ENCODE assay signal across 1 cellular context in the genomic region with DNA sequence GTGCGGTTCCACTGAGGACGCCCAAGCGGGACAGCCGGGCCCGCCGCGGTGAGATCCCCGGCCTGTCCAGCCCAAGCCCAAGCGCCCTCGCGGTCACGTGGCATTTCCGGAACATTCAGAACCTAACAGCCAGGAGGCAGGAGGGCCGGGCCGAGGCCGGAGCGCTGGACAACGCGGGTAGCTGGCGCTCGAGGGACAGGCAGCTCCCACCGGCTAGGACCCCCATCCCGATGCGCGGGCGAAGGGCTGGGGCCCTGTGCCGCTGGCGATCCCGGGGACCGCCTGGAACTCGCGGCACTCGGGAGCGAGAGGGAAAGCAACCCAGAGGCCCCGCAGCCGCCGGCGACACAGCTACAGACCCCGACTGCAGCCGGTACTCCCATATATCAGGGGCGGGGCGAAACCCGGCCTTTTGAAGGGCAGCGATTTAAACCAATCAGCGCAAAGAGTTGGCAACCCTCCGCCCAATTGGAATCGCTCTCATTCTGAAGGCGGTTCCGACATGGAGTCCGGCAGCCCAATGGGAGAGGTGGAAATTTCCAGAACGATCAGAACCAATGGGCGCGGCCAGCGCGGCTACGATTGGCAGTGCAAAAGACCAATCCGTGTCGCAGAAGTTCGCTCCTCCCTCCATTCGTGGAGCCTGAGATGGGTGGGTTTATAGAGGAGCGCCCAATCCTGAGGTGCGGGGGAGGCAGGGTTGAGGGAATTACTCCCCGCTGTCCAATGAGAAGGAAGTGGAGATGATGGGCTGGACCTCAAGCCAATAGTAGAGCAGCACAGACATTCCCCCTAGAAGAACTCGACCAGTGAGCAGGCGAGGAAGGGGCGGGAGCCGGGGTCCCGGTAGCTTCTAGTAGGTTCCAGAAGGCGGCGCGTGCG.
TF ChIP-seq lines count a peak whose summit lies in the region.

A gene (plus strand): TSS at position 849 of the 882 bp plus-strand sequence. CDS start 91 bp downstream, outside the sequence.

TF ChIP-seq in K562, 482 proteins besides CTCF, POLR2A, EP300 and RAD21 (continued from another document and continues in another):
- TF ChIP-seq, protein P1, sequence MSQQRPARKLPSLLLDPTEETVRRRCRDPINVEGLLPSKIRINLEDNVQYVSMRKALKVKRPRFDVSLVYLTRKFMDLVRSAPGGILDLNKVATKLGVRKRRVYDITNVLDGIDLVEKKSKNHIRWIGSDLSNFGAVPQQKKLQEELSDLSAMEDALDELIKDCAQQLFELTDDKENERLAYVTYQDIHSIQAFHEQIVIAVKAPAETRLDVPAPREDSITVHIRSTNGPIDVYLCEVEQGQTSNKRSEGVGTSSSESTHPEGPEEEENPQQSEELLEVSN (IDR thresholded peaks at IDR 0.05; ENCODE audit: borderline replicate concordance in 1 of 2, extremely low read depth in 1 of 2, insufficient read depth in 1 of 2, insufficient read length in 1 of 2, low read depth in 1 of 2, low read length in 1 of 2, poor library complexity in 1 of 2, severe bottlenecking in 1 of 2): peak; percentile 85 to 91
- TF ChIP-seq PHF21A (IDR thresholded peaks at IDR 0.05; ENCODE audit: borderline replicate concordance, low read depth) (peak; percentile 17; the same call in 1 of the 2 replicates), ZNF764 (CRISPR knock-in tag; IDR thresholded peaks at IDR 0.05; ENCODE audit: low read depth) (no peak), HCFC1 (IDR thresholded peaks at IDR 0.05; ENCODE audit: low read depth, low read length) (0 out of 2 replicates have a peak, but pooled peaks have one; percentile 42), ZNF445 (CRISPR knock-in tag; IDR thresholded peaks at IDR 0.05; ENCODE audit: low read depth) (peak; percentile 43; the same call in 1 of the 2 replicates), TRIM24 (IDR thresholded peaks at IDR 0.05) (no peak), STAT5B (CRISPR knock-in tag; IDR thresholded peaks at IDR 0.05) (no peak), GABPA (tag; conservative IDR thresholded peaks at IDR 0.05; ENCODE audit: low read depth) (peak; percentile 74), C11orf30 (IDR thresholded peaks at IDR 0.05; ENCODE audit: low read depth) (peak; percentile 53; the same call in 1 of the 2 replicates), U2AF1 (optimal IDR thresholded peaks at IDR 0.05; ENCODE audit: low read depth, low read length) (peak; percentile 49), ZNF23 (CRISPR knock-in tag; IDR thresholded peaks at IDR 0.05) (0 out of 2 replicates have a peak, but pooled peaks have one; percentile 17), CBX8 (IDR thresholded peaks at IDR 0.05; ENCODE audit: borderline replicate concordance, extremely low read depth, low read depth, low read length, poor library complexity, severe bottlenecking) (no peak), ZNF830 (CRISPR knock-in tag; IDR thresholded peaks at IDR 0.05) (0 out of 2 replicates have a peak, but pooled peaks have one; percentile 48), RBBP5 (IDR thresholded peaks at IDR 0.05; ENCODE audit: borderline replicate concordance, insufficient read depth, low read length, poor library complexity, severe bottlenecking) (peak; percentile 75), BACH1 (tag; IDR thresholded peaks at IDR 0.05) (no peak), CREM (IDR thresholded peaks at IDR 0.05; ENCODE audit: low read depth) (peak; percentile 43), ZNF583 (CRISPR knock-in tag; IDR thresholded peaks at IDR 0.05) (peak; percentile 85), EGR1 (conservative IDR thresholded peaks at IDR 0.05) (peak; percentile 97), DNMT1 (IDR thresholded peaks at IDR 0.05) (no peak)
- TF ChIP-seq, protein P2, sequence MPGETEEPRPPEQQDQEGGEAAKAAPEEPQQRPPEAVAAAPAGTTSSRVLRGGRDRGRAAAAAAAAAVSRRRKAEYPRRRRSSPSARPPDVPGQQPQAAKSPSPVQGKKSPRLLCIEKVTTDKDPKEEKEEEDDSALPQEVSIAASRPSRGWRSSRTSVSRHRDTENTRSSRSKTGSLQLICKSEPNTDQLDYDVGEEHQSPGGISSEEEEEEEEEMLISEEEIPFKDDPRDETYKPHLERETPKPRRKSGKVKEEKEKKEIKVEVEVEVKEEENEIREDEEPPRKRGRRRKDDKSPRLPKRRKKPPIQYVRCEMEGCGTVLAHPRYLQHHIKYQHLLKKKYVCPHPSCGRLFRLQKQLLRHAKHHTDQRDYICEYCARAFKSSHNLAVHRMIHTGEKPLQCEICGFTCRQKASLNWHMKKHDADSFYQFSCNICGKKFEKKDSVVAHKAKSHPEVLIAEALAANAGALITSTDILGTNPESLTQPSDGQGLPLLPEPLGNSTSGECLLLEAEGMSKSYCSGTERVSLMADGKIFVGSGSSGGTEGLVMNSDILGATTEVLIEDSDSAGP (CRISPR knock-in tag; IDR thresholded peaks at IDR 0.05): peak; percentile 70
- TF ChIP-seq, protein P3, sequence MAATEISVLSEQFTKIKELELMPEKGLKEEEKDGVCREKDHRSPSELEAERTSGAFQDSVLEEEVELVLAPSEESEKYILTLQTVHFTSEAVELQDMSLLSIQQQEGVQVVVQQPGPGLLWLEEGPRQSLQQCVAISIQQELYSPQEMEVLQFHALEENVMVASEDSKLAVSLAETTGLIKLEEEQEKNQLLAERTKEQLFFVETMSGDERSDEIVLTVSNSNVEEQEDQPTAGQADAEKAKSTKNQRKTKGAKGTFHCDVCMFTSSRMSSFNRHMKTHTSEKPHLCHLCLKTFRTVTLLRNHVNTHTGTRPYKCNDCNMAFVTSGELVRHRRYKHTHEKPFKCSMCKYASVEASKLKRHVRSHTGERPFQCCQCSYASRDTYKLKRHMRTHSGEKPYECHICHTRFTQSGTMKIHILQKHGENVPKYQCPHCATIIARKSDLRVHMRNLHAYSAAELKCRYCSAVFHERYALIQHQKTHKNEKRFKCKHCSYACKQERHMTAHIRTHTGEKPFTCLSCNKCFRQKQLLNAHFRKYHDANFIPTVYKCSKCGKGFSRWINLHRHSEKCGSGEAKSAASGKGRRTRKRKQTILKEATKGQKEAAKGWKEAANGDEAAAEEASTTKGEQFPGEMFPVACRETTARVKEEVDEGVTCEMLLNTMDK (IDR thresholded peaks at IDR 0.05; ENCODE audit: borderline replicate concordance, insufficient read depth, low read depth, low read length, poor library complexity, severe bottlenecking): peak; percentile 86
- TF ChIP-seq, protein P4, sequence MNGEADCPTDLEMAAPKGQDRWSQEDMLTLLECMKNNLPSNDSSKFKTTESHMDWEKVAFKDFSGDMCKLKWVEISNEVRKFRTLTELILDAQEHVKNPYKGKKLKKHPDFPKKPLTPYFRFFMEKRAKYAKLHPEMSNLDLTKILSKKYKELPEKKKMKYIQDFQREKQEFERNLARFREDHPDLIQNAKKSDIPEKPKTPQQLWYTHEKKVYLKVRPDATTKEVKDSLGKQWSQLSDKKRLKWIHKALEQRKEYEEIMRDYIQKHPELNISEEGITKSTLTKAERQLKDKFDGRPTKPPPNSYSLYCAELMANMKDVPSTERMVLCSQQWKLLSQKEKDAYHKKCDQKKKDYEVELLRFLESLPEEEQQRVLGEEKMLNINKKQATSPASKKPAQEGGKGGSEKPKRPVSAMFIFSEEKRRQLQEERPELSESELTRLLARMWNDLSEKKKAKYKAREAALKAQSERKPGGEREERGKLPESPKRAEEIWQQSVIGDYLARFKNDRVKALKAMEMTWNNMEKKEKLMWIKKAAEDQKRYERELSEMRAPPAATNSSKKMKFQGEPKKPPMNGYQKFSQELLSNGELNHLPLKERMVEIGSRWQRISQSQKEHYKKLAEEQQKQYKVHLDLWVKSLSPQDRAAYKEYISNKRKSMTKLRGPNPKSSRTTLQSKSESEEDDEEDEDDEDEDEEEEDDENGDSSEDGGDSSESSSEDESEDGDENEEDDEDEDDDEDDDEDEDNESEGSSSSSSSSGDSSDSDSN (IDR thresholded peaks at IDR 0.05; ENCODE audit: borderline replicate concordance in 1 of 2, low read depth in 2 of 2, low read length in 2 of 2): peak; percentile 59 to 76; a peak in 1 of 4 replicates
- TF ChIP-seq, protein P5, sequence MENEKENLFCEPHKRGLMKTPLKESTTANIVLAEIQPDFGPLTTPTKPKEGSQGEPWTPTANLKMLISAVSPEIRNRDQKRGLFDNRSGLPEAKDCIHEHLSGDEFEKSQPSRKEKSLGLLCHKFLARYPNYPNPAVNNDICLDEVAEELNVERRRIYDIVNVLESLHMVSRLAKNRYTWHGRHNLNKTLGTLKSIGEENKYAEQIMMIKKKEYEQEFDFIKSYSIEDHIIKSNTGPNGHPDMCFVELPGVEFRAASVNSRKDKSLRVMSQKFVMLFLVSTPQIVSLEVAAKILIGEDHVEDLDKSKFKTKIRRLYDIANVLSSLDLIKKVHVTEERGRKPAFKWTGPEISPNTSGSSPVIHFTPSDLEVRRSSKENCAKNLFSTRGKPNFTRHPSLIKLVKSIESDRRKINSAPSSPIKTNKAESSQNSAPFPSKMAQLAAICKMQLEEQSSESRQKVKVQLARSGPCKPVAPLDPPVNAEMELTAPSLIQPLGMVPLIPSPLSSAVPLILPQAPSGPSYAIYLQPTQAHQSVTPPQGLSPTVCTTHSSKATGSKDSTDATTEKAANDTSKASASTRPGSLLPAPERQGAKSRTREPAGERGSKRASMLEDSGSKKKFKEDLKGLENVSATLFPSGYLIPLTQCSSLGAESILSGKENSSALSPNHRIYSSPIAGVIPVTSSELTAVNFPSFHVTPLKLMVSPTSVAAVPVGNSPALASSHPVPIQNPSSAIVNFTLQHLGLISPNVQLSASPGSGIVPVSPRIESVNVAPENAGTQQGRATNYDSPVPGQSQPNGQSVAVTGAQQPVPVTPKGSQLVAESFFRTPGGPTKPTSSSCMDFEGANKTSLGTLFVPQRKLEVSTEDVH (IDR thresholded peaks at IDR 0.05; ENCODE audit: low read depth, partially characterized antibody): peak; percentile 60
- TF ChIP-seq, protein P6, sequence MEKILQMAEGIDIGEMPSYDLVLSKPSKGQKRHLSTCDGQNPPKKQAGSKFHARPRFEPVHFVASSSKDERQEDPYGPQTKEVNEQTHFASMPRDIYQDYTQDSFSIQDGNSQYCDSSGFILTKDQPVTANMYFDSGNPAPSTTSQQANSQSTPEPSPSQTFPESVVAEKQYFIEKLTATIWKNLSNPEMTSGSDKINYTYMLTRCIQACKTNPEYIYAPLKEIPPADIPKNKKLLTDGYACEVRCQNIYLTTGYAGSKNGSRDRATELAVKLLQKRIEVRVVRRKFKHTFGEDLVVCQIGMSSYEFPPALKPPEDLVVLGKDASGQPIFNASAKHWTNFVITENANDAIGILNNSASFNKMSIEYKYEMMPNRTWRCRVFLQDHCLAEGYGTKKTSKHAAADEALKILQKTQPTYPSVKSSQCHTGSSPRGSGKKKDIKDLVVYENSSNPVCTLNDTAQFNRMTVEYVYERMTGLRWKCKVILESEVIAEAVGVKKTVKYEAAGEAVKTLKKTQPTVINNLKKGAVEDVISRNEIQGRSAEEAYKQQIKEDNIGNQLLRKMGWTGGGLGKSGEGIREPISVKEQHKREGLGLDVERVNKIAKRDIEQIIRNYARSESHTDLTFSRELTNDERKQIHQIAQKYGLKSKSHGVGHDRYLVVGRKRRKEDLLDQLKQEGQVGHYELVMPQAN (IDR thresholded peaks at IDR 0.05; ENCODE audit: borderline replicate concordance): peak; percentile 93; the same call in 1 of the 2 replicates
- TF ChIP-seq, protein P7, sequence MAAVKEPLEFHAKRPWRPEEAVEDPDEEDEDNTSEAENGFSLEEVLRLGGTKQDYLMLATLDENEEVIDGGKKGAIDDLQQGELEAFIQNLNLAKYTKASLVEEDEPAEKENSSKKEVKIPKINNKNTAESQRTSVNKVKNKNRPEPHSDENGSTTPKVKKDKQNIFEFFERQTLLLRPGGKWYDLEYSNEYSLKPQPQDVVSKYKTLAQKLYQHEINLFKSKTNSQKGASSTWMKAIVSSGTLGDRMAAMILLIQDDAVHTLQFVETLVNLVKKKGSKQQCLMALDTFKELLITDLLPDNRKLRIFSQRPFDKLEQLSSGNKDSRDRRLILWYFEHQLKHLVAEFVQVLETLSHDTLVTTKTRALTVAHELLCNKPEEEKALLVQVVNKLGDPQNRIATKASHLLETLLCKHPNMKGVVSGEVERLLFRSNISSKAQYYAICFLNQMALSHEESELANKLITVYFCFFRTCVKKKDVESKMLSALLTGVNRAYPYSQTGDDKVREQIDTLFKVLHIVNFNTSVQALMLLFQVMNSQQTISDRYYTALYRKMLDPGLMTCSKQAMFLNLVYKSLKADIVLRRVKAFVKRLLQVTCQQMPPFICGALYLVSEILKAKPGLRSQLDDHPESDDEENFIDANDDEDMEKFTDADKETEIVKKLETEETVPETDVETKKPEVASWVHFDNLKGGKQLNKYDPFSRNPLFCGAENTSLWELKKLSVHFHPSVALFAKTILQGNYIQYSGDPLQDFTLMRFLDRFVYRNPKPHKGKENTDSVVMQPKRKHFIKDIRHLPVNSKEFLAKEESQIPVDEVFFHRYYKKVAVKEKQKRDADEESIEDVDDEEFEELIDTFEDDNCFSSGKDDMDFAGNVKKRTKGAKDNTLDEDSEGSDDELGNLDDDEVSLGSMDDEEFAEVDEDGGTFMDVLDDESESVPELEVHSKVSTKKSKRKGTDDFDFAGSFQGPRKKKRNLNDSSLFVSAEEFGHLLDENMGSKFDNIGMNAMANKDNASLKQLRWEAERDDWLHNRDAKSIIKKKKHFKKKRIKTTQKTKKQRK (IDR thresholded peaks at IDR 0.05; ENCODE audit: borderline replicate concordance, low read depth, low read length): peak; percentile 97
- TF ChIP-seq, protein P8, sequence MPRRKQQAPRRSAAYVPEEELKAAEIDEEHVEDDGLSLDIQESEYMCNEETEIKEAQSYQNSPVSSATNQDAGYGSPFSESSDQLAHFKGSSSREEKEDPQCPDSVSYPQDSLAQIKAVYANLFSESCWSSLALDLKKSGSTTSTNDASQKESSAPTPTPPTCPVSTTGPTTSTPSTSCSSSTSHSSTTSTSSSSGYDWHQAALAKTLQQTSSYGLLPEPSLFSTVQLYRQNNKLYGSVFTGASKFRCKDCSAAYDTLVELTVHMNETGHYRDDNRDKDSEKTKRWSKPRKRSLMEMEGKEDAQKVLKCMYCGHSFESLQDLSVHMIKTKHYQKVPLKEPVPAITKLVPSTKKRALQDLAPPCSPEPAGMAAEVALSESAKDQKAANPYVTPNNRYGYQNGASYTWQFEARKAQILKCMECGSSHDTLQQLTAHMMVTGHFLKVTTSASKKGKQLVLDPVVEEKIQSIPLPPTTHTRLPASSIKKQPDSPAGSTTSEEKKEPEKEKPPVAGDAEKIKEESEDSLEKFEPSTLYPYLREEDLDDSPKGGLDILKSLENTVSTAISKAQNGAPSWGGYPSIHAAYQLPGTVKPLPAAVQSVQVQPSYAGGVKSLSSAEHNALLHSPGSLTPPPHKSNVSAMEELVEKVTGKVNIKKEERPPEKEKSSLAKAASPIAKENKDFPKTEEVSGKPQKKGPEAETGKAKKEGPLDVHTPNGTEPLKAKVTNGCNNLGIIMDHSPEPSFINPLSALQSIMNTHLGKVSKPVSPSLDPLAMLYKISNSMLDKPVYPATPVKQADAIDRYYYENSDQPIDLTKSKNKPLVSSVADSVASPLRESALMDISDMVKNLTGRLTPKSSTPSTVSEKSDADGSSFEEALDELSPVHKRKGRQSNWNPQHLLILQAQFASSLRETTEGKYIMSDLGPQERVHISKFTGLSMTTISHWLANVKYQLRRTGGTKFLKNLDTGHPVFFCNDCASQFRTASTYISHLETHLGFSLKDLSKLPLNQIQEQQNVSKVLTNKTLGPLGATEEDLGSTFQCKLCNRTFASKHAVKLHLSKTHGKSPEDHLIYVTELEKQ (CRISPR knock-in tag; IDR thresholded peaks at IDR 0.05): no peak
